14 cellular contexts compared by ENCODE assay signal in genomic region chr4:24067781-24068193, GRCh38.
DNase-seq lines count a peak whose midpoint lies in the region; FAIRE-seq and TF ChIP-seq lines count a peak whose summit lies in the region.
"Had no signal": no experiment of that assay in that cellular context is flagged by ENCODE, and none has a peak within 500 bp of the region (broad histone marks: within the 10 kb centered on the region; RNA-seq: fewer than 3 reads in every experiment).

No MANE protein-coding gene starts in this region.

- peak overlapping the region; percentile 26 for H3K4me2 ChIP-seq in astrocyte (ENCODE audit: low read length)
- H3K4me2 ChIP-seq in hepatocyte = no peak overlapping the region
- H3K4me2 ChIP-seq: KMS-11 had no signal

- no peak for TF ChIP-seq POLR2A in esophagus squamous epithelium (IDR thresholded peaks at IDR 0.05)
- no peak for TF ChIP-seq POLR2A in adrenal gland (IDR thresholded peaks at IDR 0.05)

- H3K27ac ChIP-seq in astrocyte (ENCODE audit: low read depth, low read length) = peak overlapping the region; percentile 7
- H3K27ac ChIP-seq in hepatocyte = no peak overlapping the region
- H3K27ac ChIP-seq in effector memory CD4-positive, alpha-beta T cell (ENCODE audit: insufficient read depth, low read length, poor library complexity, severe bottlenecking) = no peak overlapping the region
- H3K27ac ChIP-seq in esophagus squamous epithelium = no peak overlapping the region
- H3K27ac ChIP-seq in adrenal gland = no peak overlapping the region
- H3K27ac ChIP-seq: colonic mucosa, KMS-11, Peyer's patch, thoracic aorta had no signal

- TF ChIP-seq CTCF in astrocyte (IDR thresholded peaks at IDR 0.05; ENCODE audit: insufficient read depth, low read depth, low read length) (no peak), hepatocyte (IDR thresholded peaks at IDR 0.05; ENCODE audit: poor library complexity) (no peak), esophagus squamous epithelium (IDR thresholded peaks at IDR 0.05) (no peak), adrenal gland (IDR thresholded peaks at IDR 0.05) (no peak)

- DNase-seq in A172 (ENCODE audit: low spot score) (peak; percentile 61), HT1080 (ENCODE audit: low read depth) (peak; percentile 94), astrocyte (ENCODE audit: low read depth) (peak; percentile 74), hepatocyte (ENCODE audit: low spot score) (peak; percentile 30), esophagus squamous epithelium (lab: John Stamatoyannopoulos, UW) (no peak), adrenal gland (no peak)
- DNase-seq in effector memory CD4-positive, alpha-beta T cell = no peak
- DNase-seq in activated T-helper 2 cell treated with anti-CD3 and anti-CD28 coated beads, Interferon-gamma antibody, Interleukin-2, Interleukin-4, amounts not matched to agents 10 μg/mL and 5 μg/mL and 100 μg/mL, durations not matched to agents 14 hours and 24 hours and 36 hours (ENCODE audit: low spot score) = no peak
- DNase-seq: AML-193, colonic mucosa, Peyer's patch had no signal

- peaks cover 23% of the 10 kb centered on the region for H3K4me1 Mint-ChIP-seq in astrocyte (ENCODE audit: low read depth, unreplicated experiment)
- no peaks in the 10 kb centered on the region for H3K4me1 Mint-ChIP-seq in activated T-helper 2 cell treated with anti-CD3 and anti-CD28 coated beads, Interferon-gamma antibody, Interleukin-2, Interleukin-4, amounts not matched to agents 10 μg/mL and 5 μg/mL and 100 μg/mL, durations not matched to agents 14 hours and 24 hours and 36 hours (ENCODE audit: low read depth)

- intact Hi-C loops in esophagus squamous epithelium (cut with DNase I) = no loop called here
- intact Hi-C loops in activated T-helper 2 cell treated with anti-CD3 and anti-CD28 coated beads, Interferon-gamma antibody, Interleukin-2, Interleukin-4, amounts not matched to agents 10 μg/mL and 5 μg/mL and 100 μg/mL, durations not matched to agents 14 hours and 24 hours and 36 hours (cut with micrococcal nuclease) = no loop called here
- intact Hi-C loops in adrenal gland (cut with DNase I) = no loop called here

- no peaks in the 10 kb centered on the region for H3K36me3 ChIP-seq in astrocyte (ENCODE audit: insufficient read depth, low read length)
- no peaks in the 10 kb centered on the region for H3K36me3 ChIP-seq in hepatocyte (replicated peaks; ENCODE audit: insufficient read depth, low read depth)
- no peaks in the 10 kb centered on the region for H3K36me3 ChIP-seq in effector memory CD4-positive, alpha-beta T cell (ENCODE audit: control insufficient read depth, insufficient read depth, low read length)
- no peaks in the 10 kb centered on the region for H3K36me3 ChIP-seq in esophagus squamous epithelium
- no peaks in the 10 kb centered on the region for H3K36me3 ChIP-seq in adrenal gland (replicated peaks in 1 of 2)
- H3K36me3 ChIP-seq: colonic mucosa, Peyer's patch, thoracic aorta had no signal

- H3K4me1 ChIP-seq in astrocyte (ENCODE audit: insufficient read depth, low read length) (peaks cover 20% of the 10 kb centered on the region), hepatocyte (ENCODE audit: insufficient read depth) (no peaks in the 10 kb centered on the region), esophagus squamous epithelium (no peaks in the 10 kb centered on the region), adrenal gland (replicated peaks in 1 of 2) (no peaks in the 10 kb centered on the region)
- H3K4me1 ChIP-seq in effector memory CD4-positive, alpha-beta T cell (ENCODE audit: control insufficient read depth, insufficient read depth, low read length, poor library complexity, severe bottlenecking) = no peaks in the 10 kb centered on the region
- H3K4me1 ChIP-seq: colonic mucosa, Peyer's patch had no signal

- peaks cover 2% of the 10 kb centered on the region for H3K9me3 Mint-ChIP-seq in astrocyte (ENCODE audit: unreplicated experiment)
- no peaks in the 10 kb centered on the region for H3K9me3 Mint-ChIP-seq in activated T-helper 2 cell treated with anti-CD3 and anti-CD28 coated beads, Interferon-gamma antibody, Interleukin-2, Interleukin-4, amounts not matched to agents 10 μg/mL and 5 μg/mL and 100 μg/mL, durations not matched to agents 14 hours and 24 hours and 36 hours

- 67% methylated on average over 3 of the region's 3 CpGs for WGBS in hepatocyte (ENCODE audit: low lambda C conversion rate, missing lambda C conversion rate)
- WGBS in esophagus squamous epithelium, 2 donors = 39 to 47% methylated on average over 3 of the region's 3 CpGs
- 46 to 63% (median 55%) methylated on average over 2 to 3 of the region's 3 CpGs for WGBS in adrenal gland, 4 donors

- no peak overlapping the region for H3K9ac ChIP-seq in astrocyte (ENCODE audit: low read length)
- H3K9ac ChIP-seq: KMS-11 had no signal

- H3K9me3 ChIP-seq in astrocyte (ENCODE audit: insufficient read depth, low read depth, low read length) (no peaks in the 10 kb centered on the region), hepatocyte (ENCODE audit: low read depth) (no peaks in the 10 kb centered on the region), esophagus squamous epithelium (no peaks in the 10 kb centered on the region), adrenal gland (replicated peaks in 1 of 3) (no peaks in the 10 kb centered on the region)
- no peaks in the 10 kb centered on the region for H3K9me3 ChIP-seq in effector memory CD4-positive, alpha-beta T cell (ENCODE audit: control insufficient read depth, low read length)
- H3K9me3 ChIP-seq: colonic mucosa, Peyer's patch, thoracic aorta had no signal

- peaks cover 2% of the 10 kb centered on the region for H3K27me3 Mint-ChIP-seq in astrocyte (ENCODE audit: low read depth, unreplicated experiment)
- no peaks in the 10 kb centered on the region for H3K27me3 Mint-ChIP-seq in activated T-helper 2 cell treated with anti-CD3 and anti-CD28 coated beads, Interferon-gamma antibody, Interleukin-2, Interleukin-4, amounts not matched to agents 10 μg/mL and 5 μg/mL and 100 μg/mL, durations not matched to agents 14 hours and 24 hours and 36 hours (ENCODE audit: low read depth)

- H3K79me2 ChIP-seq in astrocyte (ENCODE audit: insufficient read depth, low read length) = no peaks in the 10 kb centered on the region
- H3K79me2 ChIP-seq in hepatocyte = no peaks in the 10 kb centered on the region

- H3K27ac Mint-ChIP-seq in astrocyte (ENCODE audit: unreplicated experiment) = peak overlapping the region; percentile 67
- no peak overlapping the region for H3K27ac Mint-ChIP-seq in activated T-helper 2 cell treated with anti-CD3 and anti-CD28 coated beads, Interferon-gamma antibody, Interleukin-2, Interleukin-4, amounts not matched to agents 10 μg/mL and 5 μg/mL and 100 μg/mL, durations not matched to agents 14 hours and 24 hours and 36 hours

- FAIRE-seq in astrocyte (lab: Jason Lieb, UNC) = no peak

- H4K20me1 ChIP-seq in astrocyte (ENCODE audit: insufficient read depth, low read length) = no peaks in the 10 kb centered on the region
- no peaks in the 10 kb centered on the region for H4K20me1 ChIP-seq in hepatocyte (ENCODE audit: insufficient read depth, poor library complexity, severe bottlenecking)

- no peaks in the 10 kb centered on the region for H3K27me3 ChIP-seq in astrocyte (ENCODE audit: insufficient read depth, low read length)
- no peaks in the 10 kb centered on the region for H3K27me3 ChIP-seq in hepatocyte
- no peaks in the 10 kb centered on the region for H3K27me3 ChIP-seq in effector memory CD4-positive, alpha-beta T cell (replicated peaks; ENCODE audit: control insufficient read depth, insufficient read depth, low read length, poor library complexity, severe bottlenecking)
- no peaks in the 10 kb centered on the region for H3K27me3 ChIP-seq in esophagus squamous epithelium
- no peaks in the 10 kb centered on the region for H3K27me3 ChIP-seq in adrenal gland
- H3K27me3 ChIP-seq: colonic mucosa, Peyer's patch had no signal

- no peaks in the 10 kb centered on the region for H3K9me2 ChIP-seq in hepatocyte (replicated peaks; ENCODE audit: insufficient read depth)

- peak overlapping the region; percentile 30 for H2AFZ ChIP-seq in astrocyte (ENCODE audit: low read depth, low read length)
- H2AFZ ChIP-seq in hepatocyte = no peak overlapping the region

- H3K4me3 Mint-ChIP-seq in astrocyte (ENCODE audit: unreplicated experiment) = no peak overlapping the region
- no peak overlapping the region for H3K4me3 Mint-ChIP-seq in activated T-helper 2 cell treated with anti-CD3 and anti-CD28 coated beads, Interferon-gamma antibody, Interleukin-2, Interleukin-4, amounts not matched to agents 10 μg/mL and 5 μg/mL and 100 μg/mL, durations not matched to agents 14 hours and 24 hours and 36 hours (ENCODE audit: low read depth)

- H3K4me3 ChIP-seq in astrocyte (ENCODE audit: insufficient read depth, low read depth, low read length) = no peak overlapping the region
- H3K4me3 ChIP-seq in hepatocyte = no peak overlapping the region
- no peak overlapping the region for H3K4me3 ChIP-seq in effector memory CD4-positive, alpha-beta T cell (ENCODE audit: insufficient read depth, low read depth, low read length, poor library complexity, severe bottlenecking)
- no peak overlapping the region for H3K4me3 ChIP-seq in esophagus squamous epithelium
- H3K4me3 ChIP-seq in adrenal gland = no peak overlapping the region
- H3K4me3 ChIP-seq: colonic mucosa, lung, Peyer's patch, thoracic aorta had no signal

- H3K36me3 Mint-ChIP-seq in astrocyte (ENCODE audit: low read depth, unreplicated experiment) = no peaks in the 10 kb centered on the region
- no peaks in the 10 kb centered on the region for H3K36me3 Mint-ChIP-seq in activated T-helper 2 cell treated with anti-CD3 and anti-CD28 coated beads, Interferon-gamma antibody, Interleukin-2, Interleukin-4, amounts not matched to agents 10 μg/mL and 5 μg/mL and 100 μg/mL, durations not matched to agents 14 hours and 24 hours and 36 hours (ENCODE audit: low read depth)

Comparison
In these comparisons a context has a peak if more than half of its experiments do, and no peak if none do; other contexts are left out.
1. DNase-seq: peak in A172 (single experiment), HT1080 (single experiment), astrocyte (single experiment) and hepatocyte (single experiment); none in effector memory CD4-positive, alpha-beta T cell (0 of 3), esophagus squamous epithelium (single experiment), activated T-helper 2 cell treated with anti-CD3 and anti-CD28 coated beads, Interferon-gamma antibody, Interleukin-2, Interleukin-4, amounts not matched to agents 10 μg/mL and 5 μg/mL and 100 μg/mL, durations not matched to agents 14 hours and 24 hours and 36 hours (single experiment) and adrenal gland (0 of 7).